ENCODE assay signal across 1 cellular context in genomic region chr6:85643530-85644373, GRCh38.
TF ChIP-seq lines count a peak whose summit lies in the region.

No MANE protein-coding gene starts in this region.

TF ChIP-seq in HepG2, 621 proteins besides CTCF, POLR2A, EP300 and RAD21 (continued from another document and continues in another):
- TF ChIP-seq ZNF607 (CRISPR knock-in tag; IDR thresholded peaks at IDR 0.05; ENCODE audit: borderline replicate concordance), result no peak
- no peak for TF ChIP-seq ZNF326 (CRISPR knock-in tag; IDR thresholded peaks at IDR 0.05; ENCODE audit: borderline replicate concordance)
- TF ChIP-seq ZNF619 (CRISPR knock-in tag; IDR thresholded peaks at IDR 0.05), result peak; percentile 47; the same call in 1 of the 2 replicates
- TF ChIP-seq STAT5B (CRISPR knock-in tag; IDR thresholded peaks at IDR 0.05), result 0 out of 2 replicates have a peak, but pooled peaks have one; percentile 28
- peak; percentile 62; the same call in 1 of the 2 replicates for TF ChIP-seq ZBED4 (CRISPR knock-in tag; IDR thresholded peaks at IDR 0.05; ENCODE audit: borderline replicate concordance)
- peak; percentile 95 for TF ChIP-seq SOX5 (CRISPR knock-in tag; IDR thresholded peaks at IDR 0.05; ENCODE audit: borderline replicate concordance)
- TF ChIP-seq ZC3H13 (CRISPR knock-in tag; IDR thresholded peaks at IDR 0.05), result peak; percentile 80; the same call in 1 of the 2 replicates
- 0 out of 2 replicates have a peak, but pooled peaks have one; percentile 55 for TF ChIP-seq ZNF567 (CRISPR knock-in tag; IDR thresholded peaks at IDR 0.05; ENCODE audit: borderline replicate concordance)
- no peak for TF ChIP-seq TRIM24 (CRISPR knock-in tag; IDR thresholded peaks at IDR 0.05)
- no peak for TF ChIP-seq ZFP62 (CRISPR knock-in tag; IDR thresholded peaks at IDR 0.05)
- TF ChIP-seq ESRRA (CRISPR knock-in tag; IDR thresholded peaks at IDR 0.05; ENCODE audit: low read depth), result peak; percentile 63; the same call in 1 of the 2 replicates
- TF ChIP-seq CC2D1A (CRISPR knock-in tag; IDR thresholded peaks at IDR 0.05), result no peak
- no peak for TF ChIP-seq CEBPZ (IDR thresholded peaks at IDR 0.05; ENCODE audit: low read length)
- TF ChIP-seq ZBTB39 (CRISPR knock-in tag; IDR thresholded peaks at IDR 0.05), result peak; percentile 67; the same call in 1 of the 2 replicates
- no peak; the same call in 1 of the 2 replicates for TF ChIP-seq TCF7 (IDR thresholded peaks at IDR 0.05; ENCODE audit: low read depth)
- TF ChIP-seq HHEX (CRISPR knock-in tag; IDR thresholded peaks at IDR 0.05), result no peak
- 0 out of 2 replicates have a peak, but pooled peaks have one; percentile 53 for TF ChIP-seq ZNF224 (CRISPR knock-in tag; IDR thresholded peaks at IDR 0.05)
- peak in 1 of 2 experiments; percentile 63; a peak in 1 of 4 replicates for TF ChIP-seq REST (IDR thresholded peaks at IDR 0.05; ENCODE audit: borderline replicate concordance in 1 of 2, low read depth in 1 of 2, low read length in 2 of 2)
- 0 out of 2 replicates have a peak, but pooled peaks have one; percentile 22 for TF ChIP-seq THRA (CRISPR knock-in tag; IDR thresholded peaks at IDR 0.05; ENCODE audit: borderline replicate concordance)
- no peak for TF ChIP-seq PAF1 (CRISPR knock-in tag; IDR thresholded peaks at IDR 0.05)
- TF ChIP-seq PHF8 (CRISPR knock-in tag; IDR thresholded peaks at IDR 0.05), result peak; percentile 93
- peak; percentile 17; the same call in 1 of the 2 replicates for TF ChIP-seq ZBTB38 (CRISPR knock-in tag; IDR thresholded peaks at IDR 0.05)
- peak; percentile 85; the same call in 1 of the 2 replicates for TF ChIP-seq ZNF225 (CRISPR knock-in tag; IDR thresholded peaks at IDR 0.05)
- TF ChIP-seq ATAD3A (CRISPR knock-in tag; IDR thresholded peaks at IDR 0.05), result no peak
- TF ChIP-seq ZNF891 (CRISPR knock-in tag; IDR thresholded peaks at IDR 0.05), result 0 out of 2 replicates have a peak, but pooled peaks have one; percentile 81
- TF ChIP-seq TMF1 (CRISPR knock-in tag; IDR thresholded peaks at IDR 0.05; ENCODE audit: low read depth), result no peak
- no peak for TF ChIP-seq JUN (CRISPR knock-in tag; IDR thresholded peaks at IDR 0.05)
- TF ChIP-seq ATM (IDR thresholded peaks at IDR 0.05; ENCODE audit: borderline replicate concordance), result no peak
- TF ChIP-seq TAF15 (IDR thresholded peaks at IDR 0.05; ENCODE audit: low read depth, low read length, poor library complexity, severe bottlenecking), result peak; percentile 70
- TF ChIP-seq, protein P1, sequence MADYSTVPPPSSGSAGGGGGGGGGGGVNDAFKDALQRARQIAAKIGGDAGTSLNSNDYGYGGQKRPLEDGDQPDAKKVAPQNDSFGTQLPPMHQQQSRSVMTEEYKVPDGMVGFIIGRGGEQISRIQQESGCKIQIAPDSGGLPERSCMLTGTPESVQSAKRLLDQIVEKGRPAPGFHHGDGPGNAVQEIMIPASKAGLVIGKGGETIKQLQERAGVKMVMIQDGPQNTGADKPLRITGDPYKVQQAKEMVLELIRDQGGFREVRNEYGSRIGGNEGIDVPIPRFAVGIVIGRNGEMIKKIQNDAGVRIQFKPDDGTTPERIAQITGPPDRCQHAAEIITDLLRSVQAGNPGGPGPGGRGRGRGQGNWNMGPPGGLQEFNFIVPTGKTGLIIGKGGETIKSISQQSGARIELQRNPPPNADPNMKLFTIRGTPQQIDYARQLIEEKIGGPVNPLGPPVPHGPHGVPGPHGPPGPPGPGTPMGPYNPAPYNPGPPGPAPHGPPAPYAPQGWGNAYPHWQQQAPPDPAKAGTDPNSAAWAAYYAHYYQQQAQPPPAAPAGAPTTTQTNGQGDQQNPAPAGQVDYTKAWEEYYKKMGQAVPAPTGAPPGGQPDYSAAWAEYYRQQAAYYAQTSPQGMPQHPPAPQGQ (CRISPR knock-in tag; IDR thresholded peaks at IDR 0.05; ENCODE audit: borderline replicate concordance), result no peak
- peak; percentile 61; the same call in 1 of the 2 replicates for TF ChIP-seq MED1 (CRISPR knock-in tag; IDR thresholded peaks at IDR 0.05)
- TF ChIP-seq ASH2L (IDR thresholded peaks at IDR 0.05; ENCODE audit: insufficient read length, low read depth, low read length), result peak; percentile 94
- no peak for TF ChIP-seq SIX1 (CRISPR knock-in tag; IDR thresholded peaks at IDR 0.05; ENCODE audit: borderline replicate concordance)
- TF ChIP-seq, protein P2, sequence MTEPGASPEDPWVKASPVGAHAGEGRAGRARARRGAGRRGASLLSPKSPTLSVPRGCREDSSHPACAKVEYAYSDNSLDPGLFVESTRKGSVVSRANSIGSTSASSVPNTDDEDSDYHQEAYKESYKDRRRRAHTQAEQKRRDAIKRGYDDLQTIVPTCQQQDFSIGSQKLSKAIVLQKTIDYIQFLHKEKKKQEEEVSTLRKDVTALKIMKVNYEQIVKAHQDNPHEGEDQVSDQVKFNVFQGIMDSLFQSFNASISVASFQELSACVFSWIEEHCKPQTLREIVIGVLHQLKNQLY (CRISPR knock-in tag; IDR thresholded peaks at IDR 0.05), result peak; percentile 85
- peak; percentile 69; the same call in 1 of the 2 replicates for TF ChIP-seq ZNF556 (CRISPR knock-in tag; IDR thresholded peaks at IDR 0.05; ENCODE audit: borderline replicate concordance)
- peak; percentile 90; the same call in 1 of the 2 replicates for TF ChIP-seq ZC3H4 (CRISPR knock-in tag; IDR thresholded peaks at IDR 0.05; ENCODE audit: borderline replicate concordance)
- TF ChIP-seq SP5 (CRISPR knock-in tag; IDR thresholded peaks at IDR 0.05; ENCODE audit: borderline replicate concordance, low read depth), result peak; percentile 48; the same call in 1 of the 2 replicates
- TF ChIP-seq, protein P3, sequence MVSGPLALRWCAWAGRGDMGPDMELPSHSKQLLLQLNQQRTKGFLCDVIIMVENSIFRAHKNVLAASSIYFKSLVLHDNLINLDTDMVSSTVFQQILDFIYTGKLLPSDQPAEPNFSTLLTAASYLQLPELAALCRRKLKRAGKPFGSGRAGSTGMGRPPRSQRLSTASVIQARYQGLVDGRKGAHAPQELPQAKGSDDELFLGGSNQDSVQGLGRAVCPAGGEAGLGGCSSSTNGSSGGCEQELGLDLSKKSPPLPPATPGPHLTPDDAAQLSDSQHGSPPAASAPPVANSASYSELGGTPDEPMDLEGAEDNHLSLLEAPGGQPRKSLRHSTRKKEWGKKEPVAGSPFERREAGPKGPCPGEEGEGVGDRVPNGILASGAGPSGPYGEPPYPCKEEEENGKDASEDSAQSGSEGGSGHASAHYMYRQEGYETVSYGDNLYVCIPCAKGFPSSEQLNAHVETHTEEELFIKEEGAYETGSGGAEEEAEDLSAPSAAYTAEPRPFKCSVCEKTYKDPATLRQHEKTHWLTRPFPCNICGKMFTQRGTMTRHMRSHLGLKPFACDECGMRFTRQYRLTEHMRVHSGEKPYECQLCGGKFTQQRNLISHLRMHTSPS (CRISPR knock-in tag; IDR thresholded peaks at IDR 0.05; ENCODE audit: low read depth), result 0 out of 2 replicates have a peak, but pooled peaks have one; percentile 21
